Comparison of ENCODE assay signal across 20 cellular contexts in genomic region chr7:7709263-7709662, GRCh38. TPM values are rescaled to one million over a fixed set of nuclear protein-coding genes. Genes with fewer than 3 reads are reported as not detected.
A peak's percentile ranks its signal among the peaks of the same experiment; 100 is the strongest.
DNase-seq lines count a peak whose midpoint lies in the region; TF ChIP-seq lines count a peak whose summit lies in the region.
"Had no signal": no experiment of that assay in that cellular context is flagged by ENCODE, and none has a peak within 500 bp of the region (broad histone marks: within the 10 kb centered on the region; RNA-seq: fewer than 3 reads in every experiment).

No MANE protein-coding gene starts in this region.

- peaks cover 49% of the 10 kb centered on the region for H3K4me1 ChIP-seq in smooth muscle cell (ENCODE audit: low read depth)

- peak overlapping the region; percentile 82 for H3K4me2 ChIP-seq in smooth muscle cell

- H2AFZ ChIP-seq in smooth muscle cell (ENCODE audit: low read depth): peak overlapping the region; percentile 55

- no peaks in the 10 kb centered on the region for H3K27me3 ChIP-seq in smooth muscle cell (ENCODE audit: low read depth)
- H3K27me3 ChIP-seq: cardiac muscle cell, esophagus squamous epithelium, tibial artery had no signal

- H3K9ac ChIP-seq in smooth muscle cell (ENCODE audit: low read depth): no peak overlapping the region

- H3K27ac ChIP-seq in smooth muscle cell (ENCODE audit: low read depth): peak overlapping the region; percentile 99
- H3K27ac ChIP-seq: 22Rv1, cardiac muscle cell, esophagus squamous epithelium, tibial artery had no signal

- no peaks in the 10 kb centered on the region for H4K20me1 ChIP-seq in smooth muscle cell (ENCODE audit: low read depth)

- peaks cover 4% of the 10 kb centered on the region for H3K79me2 ChIP-seq in smooth muscle cell (ENCODE audit: low read depth)

- no peak for TF ChIP-seq CTCF in smooth muscle cell (IDR thresholded peaks at IDR 0.05; ENCODE audit: borderline replicate concordance, insufficient read depth, poor library complexity, severe bottlenecking)

- 33% methylated on average over 3 of the region's 3 CpGs for WGBS in smooth muscle cell (ENCODE audit: low lambda C conversion rate)

- peaks cover 20% of the 10 kb centered on the region for H3F3A ChIP-seq in smooth muscle cell (ENCODE audit: low read depth)

- no peaks in the 10 kb centered on the region for H3K9me3 ChIP-seq in smooth muscle cell (replicated peaks; ENCODE audit: low read depth)
- H3K9me3 ChIP-seq: esophagus squamous epithelium, HAP-1, tibial artery had no signal

- DNase-seq in NCI-H146 (lab: John Stamatoyannopoulos, UW) (peak; percentile 33), NCI-H146 treated with DMSO at 0.1 percent for 48 hours (lab: John Stamatoyannopoulos, UW; ENCODE audit: unreplicated experiment) (no peak), NCI-H82 treated with DMSO at 0.1 percent for 48 hours (lab: John Stamatoyannopoulos, UW; ENCODE audit: unreplicated experiment) (peak; percentile 98), iPS-NIHi11 (ENCODE audit: low spot score) (peak; percentile 19), smooth muscle cell (lab: John Stamatoyannopoulos, UW; ENCODE audit: unreplicated experiment) (no peak), ureter (ENCODE audit: low spot score) (no peak), mesenteric fat pad (ENCODE audit: low spot score) (no peak)
- DNase-seq in stimulated activated CD4-positive, alpha-beta T cell treated with anti-CD3 and anti-CD28 coated beads, Interleukin-4, amount 100 ng/mL, for 4 hours: no peak
- DNase-seq: activated CD4-positive, CD25-positive, alpha-beta regulatory T cell treated with anti-CD3 and anti-CD28 coated beads, Interleukin-2, amount 50 U/mL, for 72 hours; effector CD4-positive, alpha-beta T cell; esophagus squamous epithelium; immature natural killer cell; NCI-H1436; NCI-H446 treated with DMSO at 0.1 percent for 48 hours; stimulated activated CD4-positive, alpha-beta T cell treated with anti-CD3 and anti-CD28 coated beads, Interleukin-1b, Interleukin-23, amount 100 ng/mL, for 48 hours; stimulated activated naive CD8-positive, alpha-beta T cell treated with anti-CD3 and anti-CD28 coated beads, Interleukin-15, Interleukin-2, amounts not matched to agents 100 U/mL and 50 U/mL, for 24 hours; tibial artery had no signal

- H3K36me3 ChIP-seq in smooth muscle cell (ENCODE audit: low read depth): no peaks in the 10 kb centered on the region
- H3K36me3 ChIP-seq: cardiac muscle cell, esophagus squamous epithelium, HAP-1, tibial artery had no signal

- no peak overlapping the region for H3K4me3 ChIP-seq in smooth muscle cell
- H3K4me3 ChIP-seq: cardiac muscle cell, esophagus squamous epithelium, HAP-1, tibial artery had no signal

RNA-seq across cellular contexts. Expression of gene RPA3, which starts 9.1 kb away (rescaled TPM):
- total RNA-seq in smooth muscle cell (27.6 and 37.2 TPM in 2 replicates), ureter (23.2 TPM), mesenteric fat pad (16.3 TPM)
- 63.7 and 75.4 TPM in 2 replicates for polyA plus RNA-seq in smooth muscle cell

Comparison
In these comparisons a context has a peak if more than half of its experiments do, and no peak if none do; other contexts are left out.
1. DNase-seq: peak in NCI-H146 (single experiment), NCI-H82 treated with DMSO at 0.1 percent for 48 hours (single experiment) and iPS-NIHi11 (single experiment); none in NCI-H146 treated with DMSO at 0.1 percent for 48 hours (single experiment), smooth muscle cell (single experiment), ureter (single experiment), stimulated activated CD4-positive, alpha-beta T cell treated with anti-CD3 and anti-CD28 coated beads, Interleukin-4, amount 100 ng/mL, for 4 hours (0 of 2) and mesenteric fat pad (single experiment).